Comparison of ENCODE assay signal across 30 cellular contexts in the genomic region with DNA sequence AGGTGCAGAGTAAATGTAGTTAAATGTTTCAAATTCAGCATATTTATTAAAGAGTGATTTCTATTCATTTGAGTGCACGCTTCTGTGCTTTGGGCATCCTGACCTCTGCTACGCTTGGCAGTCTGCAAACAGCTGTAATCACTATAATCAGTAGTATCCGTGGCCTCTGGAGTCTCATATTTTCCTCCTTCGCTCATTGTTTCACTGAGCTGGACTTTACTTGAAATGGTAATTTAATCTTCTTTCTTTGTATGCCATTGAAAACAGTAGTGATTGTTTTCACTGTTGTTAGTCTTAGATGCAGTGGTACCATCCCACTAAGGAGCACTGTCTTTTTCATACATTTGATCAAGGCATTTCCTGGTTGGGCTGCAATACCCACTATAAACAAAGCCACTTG. TPM values are rescaled to one million over a fixed set of nuclear protein-coding genes. Genes with fewer than 3 reads are reported as not detected.
A peak's percentile ranks its signal among the peaks of the same experiment; 100 is the strongest.
DNase-seq lines count a peak whose midpoint lies in the region; TF ChIP-seq lines count a peak whose summit lies in the region.
"Had no signal": no experiment of that assay in that cellular context is flagged by ENCODE, and none has a peak within 500 bp of the region (broad histone marks: within the 10 kb centered on the region; RNA-seq: fewer than 3 reads in every experiment).

No MANE protein-coding gene starts in this region.

- in situ Hi-C loops in SK-MEL-5 (cut with HindIII; ENCODE audit: low pct_unique_long_range_greater_than_20kb, low sequenced_read_pairs): no loop called here

- TF ChIP-seq CTCF in lower leg skin (IDR thresholded peaks at IDR 0.05): no peak

- intact Hi-C loops in lower leg skin (cut with DNase I; ENCODE audit: low total_unique reads): no loop called here

- WGBS in lower leg skin, 2 donors: 69 to 72% methylated on average over 4 of the region's 4 CpGs

- TF ChIP-seq POLR2A in lower leg skin (IDR thresholded peaks at IDR 0.05): no peak

- no peak overlapping the region for H3K4me3 ChIP-seq in lower leg skin (ENCODE audit: low read depth, poor library complexity, severe bottlenecking)
- H3K4me3 ChIP-seq: BLaER1, body of pancreas, GM12878, thoracic aorta, vagina had no signal

- DNase-seq in NCI-H146 (lab: John Stamatoyannopoulos, UW): peak; percentile 23
- DNase-seq in SK-MEL-5 (ENCODE audit: low read depth, low spot score): peak; percentile 23
- DNase-seq in foreskin melanocyte: peak; percentile 76
- peak; percentile 4 for DNase-seq in renal cortical epithelial cell (ENCODE audit: low read depth)
- no peak for DNase-seq in NCI-H2171 treated with DMSO at 0.1 percent for 48 hours (lab: John Stamatoyannopoulos, UW)
- DNase-seq in NCI-H524 treated with DMSO at 0.1 percent for 48 hours (lab: John Stamatoyannopoulos, UW): no peak
- no peak for DNase-seq in lower leg skin (ENCODE audit: low spot score in 2 of 2)
- no peak for DNase-seq in amygdala (lab: John Stamatoyannopoulos, UW)
- DNase-seq: activated CD4-positive, alpha-beta T cell treated with anti-CD3 and anti-CD28 coated beads for 1 hour; activated CD8-positive, alpha-beta T cell treated with anti-CD3 and anti-CD28 coated beads, Interleukin-2, amount 10 ng/mL, durations not matched to agents 7 days and 5 days; activated effector memory CD4-positive, alpha-beta T cell treated with Interleukin-2 at 50 U/mL for 16 hours; activated naive CD8-positive, alpha-beta T cell treated with anti-CD3 and anti-CD28 coated beads for 36 hours; activated T-cell treated with anti-CD3 and anti-CD28 coated beads for 4 hours; body of pancreas; Caco-2; KBM-7; kidney; mammary epithelial cell; MV-4-11; NCI-H1694 treated with DMSO at 0.1 percent for 48 hours; NCI-H345; NK-92 treated with Interleukin-12 subunit alpha and Interleukin-12 subunit beta, amount 100 ng/mL, for 24 hours; occipital lobe; SIG-M5; stimulated activated CD4-positive, alpha-beta T cell treated with anti-CD3 and anti-CD28 coated beads, Interleukin-2, amount 100 ng/mL, for 48 hours; T-helper 1 cell had no signal

RNA-seq across cellular contexts. Expression of a gene that starts 43.5 kb away (rescaled TPM):
- 0.69 and 1.0 TPM in 2 replicates for total RNA-seq in SK-MEL-5 (2014; rRNA removed; shearing (Covaris generic))
- polyA plus RNA-seq in SK-MEL-5 (2015; cell fraction: cytosol; rRNA removed): 0.58 and 0.76 TPM in 2 replicates
- 2.8 and 5.2 TPM in 2 replicates for polyA plus RNA-seq in SK-MEL-5 (2015; cell fraction: nucleus; rRNA removed)
- total RNA-seq in renal cortical epithelial cell (0.69 and 1.6 TPM in 2 replicates), lower leg skin (under 1 TPM in 2 of 4 donors, not detected in 2; 0.29 to 0.34 TPM)

Comparison
In these comparisons a context has a peak if more than half of its experiments do, and no peak if none do; other contexts are left out.
1. DNase-seq: peak in NCI-H146 (single experiment), SK-MEL-5 (single experiment), foreskin melanocyte (single experiment) and renal cortical epithelial cell (single experiment); none in NCI-H2171 treated with DMSO at 0.1 percent for 48 hours (single experiment), NCI-H524 treated with DMSO at 0.1 percent for 48 hours (single experiment), lower leg skin (0 of 2) and amygdala (0 of 56).